8 cellular contexts compared by ENCODE assay signal in the genomic region with DNA sequence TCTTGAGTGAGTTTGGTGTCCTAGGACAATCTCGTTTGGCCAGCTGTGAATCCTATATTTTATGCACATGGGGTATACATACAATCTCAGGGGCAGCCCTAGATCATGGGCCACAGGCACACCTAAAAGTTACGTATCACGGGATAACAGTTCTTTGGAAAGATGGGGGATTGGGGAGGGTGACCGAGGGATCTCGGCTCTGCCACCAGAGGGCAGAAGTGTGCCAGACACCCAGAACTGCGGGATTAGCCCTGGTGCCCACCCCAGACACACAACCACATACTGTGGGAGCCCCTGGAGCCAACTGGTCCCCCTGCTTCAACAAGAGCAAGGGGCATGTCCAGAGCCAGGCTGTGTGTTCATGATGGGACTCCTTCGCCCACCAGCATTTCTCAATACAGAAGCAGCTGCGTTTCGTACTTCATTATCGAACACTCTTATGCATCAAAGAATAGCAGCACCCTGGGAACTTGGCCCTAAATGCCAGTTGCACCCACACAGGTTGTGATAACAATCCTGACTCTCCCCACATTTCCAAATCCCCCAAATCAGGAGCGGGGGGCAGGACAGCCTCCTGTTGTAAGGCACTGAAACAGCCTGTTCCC. TPM values are rescaled to one million over a fixed set of nuclear protein-coding genes. Genes with fewer than 3 reads are reported as not detected.
A peak's percentile ranks its signal among the peaks of the same experiment; 100 is the strongest.
DNase-seq lines count a peak whose midpoint lies in the region; ATAC-seq and TF ChIP-seq lines count a peak whose summit lies in the region.

No MANE protein-coding gene starts in this region.

- H3K36me3 ChIP-seq in GM23248 (ENCODE audit: low read depth) (no peaks in the 10 kb centered on the region), RWPE2 (ENCODE audit: low read depth) (no peaks in the 10 kb centered on the region), breast epithelium (no peaks in the 10 kb centered on the region)

- H3K4me3 ChIP-seq in GM23248 (no peak overlapping the region), RWPE2 (ENCODE audit: severe bottlenecking) (no peak overlapping the region), breast epithelium (no peak overlapping the region)

- no peaks in the 10 kb centered on the region for H3K9me3 ChIP-seq in GM23248 (ENCODE audit: low read depth)
- no peaks in the 10 kb centered on the region for H3K9me3 ChIP-seq in RWPE2 (ENCODE audit: severe bottlenecking)
- no peaks in the 10 kb centered on the region for H3K9me3 ChIP-seq in breast epithelium

- ATAC-seq in RWPE2 (ENCODE audit: low read depth) (no peak), GM19452 (IDR thresholded peaks at IDR 0.05; ENCODE audit: unreplicated experiment) (no peak), HG03460 (IDR thresholded peaks at IDR 0.05; ENCODE audit: unreplicated experiment) (no peak), HG03095 (IDR thresholded peaks at IDR 0.05; ENCODE audit: unreplicated experiment) (no peak)

- H3K27me3 ChIP-seq in GM23248 (replicated peaks; ENCODE audit: insufficient read depth): no peaks in the 10 kb centered on the region
- H3K27me3 ChIP-seq in RWPE2 (ENCODE audit: insufficient read depth, poor library complexity, severe bottlenecking): no peaks in the 10 kb centered on the region
- no peaks in the 10 kb centered on the region for H3K27me3 ChIP-seq in breast epithelium

- intact Hi-C loops in breast epithelium (cut with DNase I; ENCODE audit: low total_unique reads): no loop called here

- no peak for DNase-seq in AG09319 (ENCODE audit: extremely low read depth, low read depth)
- peak; percentile 49 for DNase-seq in GM23248
- DNase-seq in RWPE2 (ENCODE audit: low spot score): no peak
- DNase-seq in breast epithelium (ENCODE audit: low spot score in 2 of 2): no peak
- DNase-seq in midbrain (lab: John Stamatoyannopoulos, UW): peak; percentile 3

- peaks cover 47% of the 10 kb centered on the region for H3K4me1 ChIP-seq in GM23248 (ENCODE audit: insufficient read depth)
- peaks cover 22% of the 10 kb centered on the region for H3K4me1 ChIP-seq in RWPE2 (ENCODE audit: insufficient read depth, poor library complexity, severe bottlenecking)
- H3K4me1 ChIP-seq in breast epithelium: no peaks in the 10 kb centered on the region

- H3K9me2 ChIP-seq in GM23248 (ENCODE audit: insufficient read depth): no peaks in the 10 kb centered on the region

- no peak overlapping the region for H2AFZ ChIP-seq in GM23248

- peak; percentile 71 for TF ChIP-seq CTCF in AG09319 (IDR thresholded peaks at IDR 0.05; ENCODE audit: low read depth, low read length)
- TF ChIP-seq CTCF in RWPE2 (IDR thresholded peaks at IDR 0.05; ENCODE audit: poor library complexity, severe bottlenecking): peak; percentile 79
- peak; percentile 33 to 56 (median 39) for TF ChIP-seq CTCF in breast epithelium (IDR thresholded peaks at IDR 0.05)

- H3K4me2 ChIP-seq in GM23248 (ENCODE audit: unreplicated experiment): no peak overlapping the region

- no peak overlapping the region for H3K9ac ChIP-seq in GM23248

- in situ Hi-C loops in GM23248 (cut with MboI): no loop called here

- 84% methylated on average over 11 of the region's 11 CpGs for WGBS in GM23248 (ENCODE audit: low coverage in 1 of 2, low lambda C conversion rate in 2 of 2, missing lambda C conversion rate in 2 of 2), 2 experiments

- TF ChIP-seq POLR2A in breast epithelium (IDR thresholded peaks at IDR 0.05): no peak

- no peaks in the 10 kb centered on the region for H3K79me2 ChIP-seq in GM23248 (ENCODE audit: insufficient read depth)

- peaks cover 46% of the 10 kb centered on the region for H3F3A ChIP-seq in GM23248 (ENCODE audit: insufficient read depth)

- H3K27ac ChIP-seq in GM23248 (no peak overlapping the region), RWPE2 (ENCODE audit: poor library complexity, severe bottlenecking) (no peak overlapping the region), breast epithelium (no peak overlapping the region)

- no peaks in the 10 kb centered on the region for H4K20me1 ChIP-seq in GM23248 (ENCODE audit: insufficient read depth)

RNA-seq across cellular contexts. Expression of a gene that starts 37.4 kb away (rescaled TPM):
- 24.5 and 25.9 TPM in 2 replicates for total RNA-seq in GM23248 (2014; rRNA removed; shearing (Covaris generic))
- polyA plus RNA-seq in GM23248 (2016; fragmentation: Nextera tagmentation; extraction: Ambion mirVana): 10.5 and 10.7 TPM in 2 replicates
- total RNA-seq in breast epithelium: 10 to 100 TPM; 26.7 to 44.2 (median 34.1) TPM

RNA-seq across cellular contexts. Expression of a gene that starts 52.8 kb away (rescaled TPM):
- total RNA-seq in GM23248 (2014; rRNA removed; shearing (Covaris generic)): not detected in 2 replicates
- not detected in 2 replicates for polyA plus RNA-seq in GM23248 (2016; fragmentation: Nextera tagmentation; extraction: Ambion mirVana)
- 1 to 10 TPM in 1 of 3 donors, under 1 TPM in 1, not detected in 1; 0.44 to 4.3 TPM for total RNA-seq in breast epithelium

Comparison
In these comparisons a context has a peak if more than half of its experiments do, and no peak if none do; other contexts are left out.
1. DNase-seq: peak in GM23248 (single experiment) and midbrain (single experiment); none in AG09319 (single experiment), RWPE2 (single experiment) and breast epithelium (0 of 2).
2. Peak in every context shown above with its lines, with median percentiles within 50 percentile points of each other: CTCF ChIP-seq.